In genomic region chr5:166909926-166910325, GRCh38 we compare ENCODE assay signal across 32 cellular contexts.
"Had no signal": no experiment of that assay in that cellular context is flagged by ENCODE, and none has a peak within 500 bp of the region (broad histone marks: within the 10 kb centered on the region; RNA-seq: fewer than 3 reads in every experiment).

No MANE protein-coding gene starts in this region.

- H3K4me1 Mint-ChIP-seq: activated CD4-positive, alpha-beta T cell treated with anti-CD3 and anti-CD28 coated beads, Interleukin-2, amount 10 ng/mL, durations not matched to agents 24 days and 14 days; activated naive CD8-positive, alpha-beta T cell treated with anti-CD3 and anti-CD28 coated beads for 36 hours; activated T-helper 17 cell treated with anti-CD3 and anti-CD28 coated beads, Interleukin-2, amount 50 U/mL, for 72 hours had no signal

- H3K36me3 ChIP-seq: ascending aorta, Peyer's patch, SJCRH30 had no signal

- H3K27ac ChIP-seq: ascending aorta, Peyer's patch, SJCRH30, SK-N-MC had no signal

- H3K4me3 ChIP-seq: ascending aorta, K562, Peyer's patch, SJCRH30, SK-N-MC had no signal

- FAIRE-seq: bronchial epithelial cell, K562, TTC549 had no signal

- DNase-seq: activated CD4-positive, alpha-beta T cell treated with anti-CD3 and anti-CD28 coated beads, Interleukin-2, amount 10 ng/mL, durations not matched to agents 24 days and 14 days; activated CD4-positive, alpha-beta T cell treated with anti-CD3 and anti-CD28 coated beads, Interleukin-2, amount 50 U/mL, for 4 hours; activated CD8-positive, alpha-beta T cell treated with anti-CD3 and anti-CD28 coated beads for 36 hours; activated effector memory CD4-positive, alpha-beta T cell treated with anti-CD3 and anti-CD28 coated beads, Interleukin-2, amount 50 U/mL, for 16 hours; activated naive CD4-positive, alpha-beta T cell; activated naive CD4-positive, alpha-beta T cell treated with anti-CD3 and anti-CD28 coated beads, Interleukin-2, amount 50 U/mL, for 16 hours; activated naive CD8-positive, alpha-beta T cell treated with anti-CD3 and anti-CD28 coated beads for 36 hours; activated T-cell treated with anti-CD3 and anti-CD28 coated beads, Interleukin-2, amount 50 U/mL, for 1 hour; activated T-cell treated with anti-CD3 and anti-CD28 coated beads, Interleukin-2, amount 50 U/mL, for 72 hours; amniotic stem cell; caudate nucleus; NCI-H1105; NCI-H1436; NCI-H1694; NCI-H1930; NCI-H345; NCI-H524 treated with DMSO at 0.1 percent for 48 hours; NCI-H748 treated with DMSO at 0.1 percent for 48 hours; NK-92 treated with Interleukin-12 subunit alpha and Interleukin-12 subunit beta, amount 100 ng/mL, for 24 hours; PC-3; Peyer's patch; SHP77; SJCRH30 had no signal

- H3K4me1 ChIP-seq: ascending aorta, Peyer's patch, SJCRH30 had no signal

- H3K27me3 Mint-ChIP-seq: activated CD4-positive, alpha-beta T cell treated with anti-CD3 and anti-CD28 coated beads, Interleukin-2, amount 10 ng/mL, durations not matched to agents 24 days and 14 days; activated CD8-positive, alpha-beta T cell treated with anti-CD3 and anti-CD28 coated beads for 36 hours; activated naive CD8-positive, alpha-beta T cell treated with anti-CD3 and anti-CD28 coated beads for 36 hours; activated T-helper 17 cell treated with anti-CD3 and anti-CD28 coated beads, Interleukin-2, amount 50 U/mL, for 72 hours had no signal

- H3K9me3 ChIP-seq: ascending aorta, Peyer's patch, SJCRH30 had no signal

- H3K9me3 Mint-ChIP-seq: activated naive CD8-positive, alpha-beta T cell treated with anti-CD3 and anti-CD28 coated beads for 36 hours; brain had no signal

- H3K36me3 Mint-ChIP-seq: activated naive CD8-positive, alpha-beta T cell treated with anti-CD3 and anti-CD28 coated beads for 36 hours; brain had no signal

- H3K4me3 Mint-ChIP-seq: activated CD4-positive, alpha-beta T cell treated with anti-CD3 and anti-CD28 coated beads, Interleukin-2, amount 10 ng/mL, durations not matched to agents 24 days and 14 days; activated CD8-positive, alpha-beta T cell treated with anti-CD3 and anti-CD28 coated beads for 36 hours; activated naive CD8-positive, alpha-beta T cell treated with anti-CD3 and anti-CD28 coated beads for 36 hours; activated T-cell treated with anti-CD3 and anti-CD28 coated beads, Interleukin-2, amount 50 U/mL, for 72 hours; activated T-helper 17 cell treated with anti-CD3 and anti-CD28 coated beads, Interleukin-2, amount 50 U/mL, for 72 hours; brain; T-helper 1 cell treated with Interleukin-12 subunit alpha and Interleukin-12 subunit beta and Interleukin-4 antibody, amounts not matched to agents 30 μg/mL and 1 μg/mL, for 36 hours; T-helper 2 cell treated with Interferon-gamma antibody and Interleukin-4, amounts not matched to agents 5 μg/mL and 100 μg/mL, for 36 hours had no signal

- H3K27me3 ChIP-seq: ascending aorta, Peyer's patch, SJCRH30 had no signal

- H3K27ac Mint-ChIP-seq: activated CD4-positive, alpha-beta T cell treated with anti-CD3 and anti-CD28 coated beads, Interleukin-2, amount 10 ng/mL, durations not matched to agents 24 days and 14 days; activated CD8-positive, alpha-beta T cell treated with anti-CD3 and anti-CD28 coated beads for 36 hours; activated naive CD8-positive, alpha-beta T cell treated with anti-CD3 and anti-CD28 coated beads for 36 hours; activated T-cell treated with anti-CD3 and anti-CD28 coated beads, Interleukin-2, amount 50 U/mL, for 72 hours; activated T-helper 17 cell treated with anti-CD3 and anti-CD28 coated beads, Interleukin-2, amount 50 U/mL, for 72 hours; brain; T-helper 1 cell treated with Interleukin-12 subunit alpha and Interleukin-12 subunit beta and Interleukin-4 antibody, amounts not matched to agents 30 μg/mL and 1 μg/mL, for 36 hours; T-helper 2 cell treated with Interferon-gamma antibody and Interleukin-4, amounts not matched to agents 5 μg/mL and 100 μg/mL, for 36 hours had no signal
